Comparison of ENCODE assay signal across 8 cellular contexts in genomic region chr15:99409097-99409473, GRCh38.
DNase-seq lines count a peak whose midpoint lies in the region; ATAC-seq, FAIRE-seq and TF ChIP-seq lines count a peak whose summit lies in the region.

No MANE protein-coding gene starts in this region.

- no peak for TF ChIP-seq POLR2A in H1 (IDR thresholded peaks at IDR 0.05; ENCODE audit: control extremely low read depth in 1 of 2, low read depth in 2 of 2, low read length in 2 of 2)

- POLR2A ChIA-PET in CD8-positive, alpha-beta T cell (lab: Charles Lee) = interaction anchor here (1.1 to 1.9 kb wide), 2 partner anchors 158 to 295 kb away, joined by 4 to 7 read pairs; no protein-coding TSS in a partner anchor
- POLR2A ChIA-PET in Panc1 (lab: Charles Lee) = no interaction called here
- POLR2A ChIA-PET in H1 (lab: Charles Lee; ENCODE audit: partially characterized antibody) = no interaction called here

- TF ChIP-seq EP300 in H1 (IDR thresholded peaks at IDR 0.05; ENCODE audit: borderline replicate concordance in 1 of 2, low read depth in 2 of 2, low read length in 2 of 2) = no peak

- H3K14ac ChIP-seq in H1 (ENCODE audit: insufficient read length) = no peak overlapping the region

- no peak overlapping the region for H3K9ac ChIP-seq in H1 (replicated peaks in 1 of 4; ENCODE audit: extremely low read depth in 1 of 4, low read depth in 3 of 4, low read length in 3 of 4)

- H3K4me3 Mint-ChIP-seq in CD8-positive, alpha-beta T cell = no peak overlapping the region
- no peak overlapping the region for H3K4me3 Mint-ChIP-seq in mesothelial cell of epicardium

- H3K56ac ChIP-seq in H1 (replicated peaks; ENCODE audit: insufficient read length, low read depth, low read length) = no peak overlapping the region

- ATAC-seq in CD8-positive, alpha-beta T cell = peak; percentile 77
- peak; percentile 48 for ATAC-seq in GM19463 (IDR thresholded peaks at IDR 0.05; ENCODE audit: unreplicated experiment)
- peak; percentile 93 for ATAC-seq in Panc1
- no peak for ATAC-seq in GM21825 (IDR thresholded peaks at IDR 0.05; ENCODE audit: unreplicated experiment)
- no peak for ATAC-seq in GM21723 (IDR thresholded peaks at IDR 0.05; ENCODE audit: unreplicated experiment)

- H2AK5ac ChIP-seq in H1 (ENCODE audit: low read depth, low read length) = no peak overlapping the region

- H2BK20ac ChIP-seq in H1 (ENCODE audit: low read length) = no peak overlapping the region

- no peaks in the 10 kb centered on the region for H3K79me1 ChIP-seq in H1 (ENCODE audit: low read depth, low read length)

- DNase-seq in CD8-positive, alpha-beta T cell = peak in 3 of 7 experiments; percentile 36 to 65 (median 50)
- DNase-seq in Panc1 (ENCODE audit: low read depth, low spot score) = peak; percentile 13
- DNase-seq in H1 (ENCODE audit: low read depth in 1 of 2, low spot score in 2 of 2) = peak; percentile 49 to 58
- DNase-seq in mesothelial cell of epicardium (ENCODE audit: low spot score in 2 of 2, unreplicated experiment in 2 of 2) = peak in 1 of 2 experiments; percentile 37
- no peak for DNase-seq in activated T-cell treated with anti-CD3 and anti-CD28 coated beads, Interleukin-2, amount 50 U/mL, for 48 hours

- no peaks in the 10 kb centered on the region for H3K9me3 Mint-ChIP-seq in CD8-positive, alpha-beta T cell
- H3K9me3 Mint-ChIP-seq in mesothelial cell of epicardium = no peaks in the 10 kb centered on the region

- peak; percentile 85 to 88 for TF ChIP-seq RAD21 in H1 (IDR thresholded peaks at IDR 0.05 in 1 of 2, conservative IDR thresholded peaks at IDR 0.05 in 1 of 2; ENCODE audit: low read depth in 2 of 2, low read length in 2 of 2)

- H3K27ac ChIP-seq in CD8-positive, alpha-beta T cell (ENCODE audit: low read depth, low read length) = no peak overlapping the region
- no peak overlapping the region for H3K27ac ChIP-seq in Panc1 (ENCODE audit: low read length)
- H3K27ac ChIP-seq in H1 (ENCODE audit: low read depth, low read length) = no peak overlapping the region

- H3K4me3 ChIP-seq in CD8-positive, alpha-beta T cell (ENCODE audit: low read depth, low read length) = no peak overlapping the region
- H3K4me3 ChIP-seq in Panc1 (ENCODE audit: low read depth in 2 of 2, low read length in 2 of 2) (no peak overlapping the region), H1 (ENCODE audit: extremely low read depth in 1 of 4, insufficient read depth in 2 of 4, low read depth in 3 of 4, low read length in 4 of 4) (no peak overlapping the region)

- H2BK120ac ChIP-seq in H1 (replicated peaks; ENCODE audit: low read depth, low read length) = no peak overlapping the region

- H4K8ac ChIP-seq in H1 (ENCODE audit: extremely low read depth, insufficient read depth, low read length) = no peak overlapping the region

- H3K27me3 ChIP-seq in CD8-positive, alpha-beta T cell (ENCODE audit: insufficient read depth, low read length) = no peaks in the 10 kb centered on the region
- H3K27me3 ChIP-seq in Panc1 (ENCODE audit: control insufficient read depth, insufficient read depth, low read length) (no peaks in the 10 kb centered on the region), H1 (replicated peaks in 1 of 4; ENCODE audit: control insufficient read depth in 3 of 4, extremely low read depth in 1 of 4, insufficient read depth in 3 of 4, low read length in 3 of 4) (no peaks in the 10 kb centered on the region)

- no peaks in the 10 kb centered on the region for H3K36me3 ChIP-seq in CD8-positive, alpha-beta T cell (ENCODE audit: insufficient read depth, low read length)
- H3K36me3 ChIP-seq in Panc1 (ENCODE audit: control insufficient read depth, insufficient read depth, low read length) (no peaks in the 10 kb centered on the region), H1 (ENCODE audit: control insufficient read depth in 2 of 4, insufficient read depth in 4 of 4, low read length in 3 of 4) (no peaks in the 10 kb centered on the region)

- no peak overlapping the region for H2BK12ac ChIP-seq in H1 (ENCODE audit: low read depth, low read length)

- no peak overlapping the region for H3K18ac ChIP-seq in H1 (ENCODE audit: extremely low read depth, low read length)

- intact Hi-C loops in CD8-positive, alpha-beta T cell (cut with DNase I, micrococcal nuclease) = loop anchor here (1.0 to 5.0 kb wide), 5 partner anchors 33 to 295 kb away; partner anchors contain the start of gene MEF2A (in 1 of the 2)
- intact Hi-C loops in Panc1 (cut with micrococcal nuclease; ENCODE audit: unreplicated experiment) = loop anchor here (10.0 kb wide), 2 partner anchors 156 to 296 kb away; partner anchors contain the start of gene MEF2A

- H2AFZ ChIP-seq in H1 (ENCODE audit: low read length) = no peak overlapping the region

- H3K79me2 ChIP-seq in H1 (ENCODE audit: control insufficient read depth in 1 of 2, insufficient read depth in 2 of 2, low read length in 2 of 2) = no peaks in the 10 kb centered on the region

- H3K23ac ChIP-seq in H1 (ENCODE audit: insufficient read length) = no peak overlapping the region

- CTCF ChIA-PET in CD8-positive, alpha-beta T cell (lab: Charles Lee) = interaction anchor here (0.7 to 3.7 kb wide), 17 partner anchors 12 to 298 kb away, joined by 3 to 34 read pairs (median 5); partner anchors contain the start of gene MEF2A
- CTCF ChIA-PET in Panc1 (lab: Charles Lee) = interaction anchor here (0.7 to 2.8 kb wide), 3 partner anchors 136 to 295 kb away, joined by 3 to 14 read pairs (median 4); no protein-coding TSS in a partner anchor
- CTCF ChIA-PET in H1 (lab: Charles Lee; ENCODE audit: partially characterized antibody) = interaction anchor here (0.6 to 4.3 kb wide), 39 partner anchors 10 to 347 kb away, joined by 3 to 53 read pairs (median 4); partner anchors contain the start of gene SYNM

- no peaks in the 10 kb centered on the region for H3K36me3 Mint-ChIP-seq in CD8-positive, alpha-beta T cell
- no peaks in the 10 kb centered on the region for H3K36me3 Mint-ChIP-seq in mesothelial cell of epicardium

- in situ Hi-C loops in Panc1 (cut with HindIII; ENCODE audit: low pct_unique_long_range_greater_than_20kb, low sequenced_read_pairs) = no loop called here

- H4K91ac ChIP-seq in H1 (replicated peaks; ENCODE audit: insufficient read length, low read length) = no peak overlapping the region

- no peak overlapping the region for H3K4ac ChIP-seq in H1 (replicated peaks; ENCODE audit: insufficient read length, low read depth, low read length)

- no peak for FAIRE-seq in H1 (lab: Jason Lieb, UNC)

- no peak overlapping the region for H4K5ac ChIP-seq in H1 (ENCODE audit: insufficient read length, low read depth, low read length)

- no TSS peak for BruUV-seq in Panc1 (replicated peaks; lab: Mats Ljungman, UMichigan)

- H3K27me3 Mint-ChIP-seq in CD8-positive, alpha-beta T cell (ENCODE audit: low read depth) = no peaks in the 10 kb centered on the region
- no peaks in the 10 kb centered on the region for H3K27me3 Mint-ChIP-seq in mesothelial cell of epicardium (ENCODE audit: low read depth)

- no peak overlapping the region for H3K4me2 ChIP-seq in H1 (ENCODE audit: insufficient read depth in 1 of 2, low read depth in 2 of 2, low read length in 2 of 2)

- peaks cover 0 to under 1% of the 10 kb centered on the region in 2 experiments for H4K20me1 ChIP-seq in H1 (replicated peaks in 1 of 2; ENCODE audit: control insufficient read depth in 1 of 2, insufficient read depth in 2 of 2, low read length in 2 of 2)

- no peak overlapping the region for H3K27ac Mint-ChIP-seq in CD8-positive, alpha-beta T cell
- peak overlapping the region; percentile 67 for H3K27ac Mint-ChIP-seq in mesothelial cell of epicardium

- H3K9me3 ChIP-seq in CD8-positive, alpha-beta T cell (ENCODE audit: low read length) = no peaks in the 10 kb centered on the region
- H3K9me3 ChIP-seq in Panc1 (ENCODE audit: control insufficient read depth, insufficient read depth, low read depth, low read length) (no peaks in the 10 kb centered on the region), H1 (ENCODE audit: insufficient read depth in 2 of 2, low read depth in 1 of 2, low read length in 1 of 2) (no peaks in the 10 kb centered on the region)

- H2BK5ac ChIP-seq in H1 (ENCODE audit: low read depth, low read length) = no peak overlapping the region

- no peaks in the 10 kb centered on the region for H3K23me2 ChIP-seq in H1 (ENCODE audit: low read depth, low read length)

- WGBS in H1 (ENCODE audit: extremely low coverage in 1 of 2, insufficient coverage in 1 of 2, insufficient read length in 1 of 2, insufficient replicate concordance in 2 of 2, low coverage in 1 of 2, low lambda C conversion rate in 2 of 2, missing lambda C conversion rate in 1 of 2), 2 experiments = 60% methylated on average over 10 of the region's 10 CpGs; no CpG with 5 or more reads in 1 of the 2 experiments

- H3K4me1 ChIP-seq in CD8-positive, alpha-beta T cell (ENCODE audit: insufficient read depth, low read length) = peaks cover 20% of the 10 kb centered on the region
- H3K4me1 ChIP-seq in Panc1 (ENCODE audit: control insufficient read depth, insufficient read depth, low read length) (no peaks in the 10 kb centered on the region), H1 (replicated peaks in 1 of 4; ENCODE audit: control insufficient read depth in 3 of 4, insufficient read depth in 4 of 4, low read length in 3 of 4) (0 out of 7 replicates have a peak, but pooled peaks cover 0 to 3% (median 0%) of the 10 kb centered on the region in 4 experiments)

- no peak overlapping the region for H2BK15ac ChIP-seq in H1 (ENCODE audit: low read length)

- H3K4me1 Mint-ChIP-seq in CD8-positive, alpha-beta T cell (ENCODE audit: low read depth) = peaks cover 24% of the 10 kb centered on the region
- peaks cover 16% of the 10 kb centered on the region for H3K4me1 Mint-ChIP-seq in mesothelial cell of epicardium

- peak; percentile 25 for TF ChIP-seq CTCF in CD8-positive, alpha-beta T cell (IDR thresholded peaks at IDR 0.05)
- TF ChIP-seq CTCF in Panc1 (IDR thresholded peaks at IDR 0.05) = peak; percentile 86
- peak; percentile 69 to 80 (median 78) for TF ChIP-seq CTCF in H1 (IDR thresholded peaks at IDR 0.05; ENCODE audit: control extremely low read depth in 1 of 3, insufficient read depth in 1 of 3, low read depth in 1 of 3, low read length in 3 of 3)
- TF ChIP-seq CTCF in mesothelial cell of epicardium (IDR thresholded peaks at IDR 0.05; ENCODE audit: unreplicated experiment) = no peak

TF ChIP-seq in H1, 55 proteins besides CTCF, POLR2A, EP300 and RAD21 (continues in another document):
- TF ChIP-seq BACH1 (IDR thresholded peaks at IDR 0.05; ENCODE audit: low read length) (no peak), KDM5A (IDR thresholded peaks at IDR 0.05; ENCODE audit: low read length) (no peak), CBX5 (IDR thresholded peaks at IDR 0.05; ENCODE audit: low read depth, low read length) (no peak), JUND (IDR thresholded peaks at IDR 0.05; ENCODE audit: low read length) (no peak), CEBPB (IDR thresholded peaks at IDR 0.05; ENCODE audit: low read depth, low read length) (no peak), KDM1A (IDR thresholded peaks at IDR 0.05; ENCODE audit: borderline replicate concordance, low read length) (no peak)

Comparison
In these comparisons a context has a peak if more than half of its experiments do, and no peak if none do; other contexts are left out.
1. ATAC-seq: peak in CD8-positive, alpha-beta T cell (single experiment), GM19463 (single experiment) and Panc1 (single experiment); none in GM21825 (single experiment) and GM21723 (single experiment).
2. DNase-seq: peak in Panc1 (single experiment) and H1 (2 of 2); none in activated T-cell treated with anti-CD3 and anti-CD28 coated beads, Interleukin-2, amount 50 U/mL, for 48 hours (0 of 2).